Comparison of ENCODE assay signal across 15 cellular contexts in the genomic region with DNA sequence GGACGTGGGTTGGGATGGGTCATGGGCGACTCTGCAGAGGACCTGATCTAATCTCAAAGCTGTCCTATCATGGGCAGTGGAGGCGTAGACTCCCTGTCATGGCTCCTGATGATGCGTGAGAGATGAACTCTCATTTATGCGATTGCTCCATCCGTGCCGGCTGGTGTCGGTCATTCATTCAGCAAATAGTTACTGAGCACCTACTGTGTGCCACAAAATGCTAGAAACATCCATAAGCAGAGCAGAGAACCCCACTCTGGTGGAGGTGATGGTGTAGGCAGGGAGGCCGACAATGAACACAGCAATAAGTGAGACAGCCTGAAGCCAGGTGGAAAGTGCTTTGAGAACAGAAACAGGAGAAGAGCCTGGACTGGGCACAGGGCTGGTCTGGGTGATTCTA. TPM values are rescaled to one million over a fixed set of nuclear protein-coding genes. Genes with fewer than 3 reads are reported as not detected.
DNase-seq lines count a peak whose midpoint lies in the region; ATAC-seq and TF ChIP-seq lines count a peak whose summit lies in the region.
"Had no signal": no experiment of that assay in that cellular context is flagged by ENCODE, and none has a peak within 500 bp of the region (broad histone marks: within the 10 kb centered on the region; RNA-seq: fewer than 3 reads in every experiment).

No MANE protein-coding gene starts in this region.

- TF ChIP-seq CTCF in Caco-2 (IDR thresholded peaks at IDR 0.05; ENCODE audit: insufficient read depth in 1 of 2, low read depth in 1 of 2, low read length in 1 of 2, severe bottlenecking in 1 of 2, unreplicated experiment in 1 of 2), result no peak

- no peaks in the 10 kb centered on the region for H3K27me3 Mint-ChIP-seq in Caco-2 (ENCODE audit: insufficient read depth, unreplicated experiment)
- no peaks in the 10 kb centered on the region for H3K27me3 Mint-ChIP-seq in activated CD8-positive, alpha-beta T cell treated with anti-CD3 and anti-CD28 coated beads, Interleukin-2, amount 10 ng/mL, durations not matched to agents 7 days and 5 days (ENCODE audit: low read depth)
- no peaks in the 10 kb centered on the region for H3K27me3 Mint-ChIP-seq in naive thymus-derived CD8-positive, alpha-beta T cell

- H3K9me3 ChIP-seq in BLaER1 (no peaks in the 10 kb centered on the region), Caco-2 (no peaks in the 10 kb centered on the region)

- peak overlapping the region; percentile 7; the same call in 1 of the 2 replicates for H3K4me2 ChIP-seq in BLaER1

- no peak overlapping the region for H3K4me3 ChIP-seq in BLaER1
- H3K4me3 ChIP-seq in Caco-2 (ENCODE audit: low read depth, low read length), result no peak overlapping the region

- H3K4me1 ChIP-seq in BLaER1, result peaks cover 87% of the 10 kb centered on the region
- H3K4me1 ChIP-seq in Caco-2, result peaks cover 4% of the 10 kb centered on the region; the same call in 1 of the 2 replicates

- no peak overlapping the region for H3K27ac ChIP-seq in BLaER1

- BruUV-seq in Caco-2 (replicated peaks; lab: Mats Ljungman, UMichigan), result no TSS peak

- H3K36me3 Mint-ChIP-seq in Caco-2 (ENCODE audit: insufficient read depth, unreplicated experiment), result peaks cover 29% of the 10 kb centered on the region
- peaks cover 18% of the 10 kb centered on the region for H3K36me3 Mint-ChIP-seq in activated CD8-positive, alpha-beta T cell treated with anti-CD3 and anti-CD28 coated beads, Interleukin-2, amount 10 ng/mL, durations not matched to agents 7 days and 5 days (ENCODE audit: low read depth)
- peaks cover 0 to 6% (median 0%) of the 10 kb centered on the region in 3 donors for H3K36me3 Mint-ChIP-seq in naive thymus-derived CD8-positive, alpha-beta T cell

- intact Hi-C loops in Caco-2 (cut with micrococcal nuclease; ENCODE audit: unreplicated experiment), result no loop called here

- POLR2A ChIA-PET in Caco-2 (lab: Charles Lee), result no interaction called here
- POLR2A ChIA-PET in activated CD8-positive, alpha-beta T cell treated with anti-CD3 and anti-CD28 coated beads, Interleukin-2, amount 10 ng/mL, durations not matched to agents 7 days and 5 days (lab: Charles Lee), result interaction anchor here (1.1 kb wide), 1 partner anchor 8 kb away, joined by 5 read pairs; no protein-coding TSS in a partner anchor
- POLR2A ChIA-PET in naive thymus-derived CD8-positive, alpha-beta T cell (lab: Charles Lee), result interaction anchor here (0.6 to 1.4 kb wide), 3 partner anchors 15 to 56 kb away, joined by 3 read pairs; no protein-coding TSS in a partner anchor

- H3K27me3 ChIP-seq in BLaER1 (no peaks in the 10 kb centered on the region), Caco-2 (replicated peaks; ENCODE audit: control insufficient read depth, insufficient read depth, low read length) (no peaks in the 10 kb centered on the region)

- no peaks in the 10 kb centered on the region for H3K4me1 Mint-ChIP-seq in Caco-2 (ENCODE audit: low read depth, unreplicated experiment)
- H3K4me1 Mint-ChIP-seq in activated CD8-positive, alpha-beta T cell treated with anti-CD3 and anti-CD28 coated beads, Interleukin-2, amount 10 ng/mL, durations not matched to agents 7 days and 5 days (ENCODE audit: low read depth), result peaks cover 63% of the 10 kb centered on the region
- peaks cover 25 to 65% (median 61%) of the 10 kb centered on the region in 4 donors for H3K4me1 Mint-ChIP-seq in naive thymus-derived CD8-positive, alpha-beta T cell

- H3K27ac Mint-ChIP-seq in Caco-2 (ENCODE audit: unreplicated experiment), result peak overlapping the region; percentile 12
- H3K27ac Mint-ChIP-seq in activated CD8-positive, alpha-beta T cell treated with anti-CD3 and anti-CD28 coated beads, Interleukin-2, amount 10 ng/mL, durations not matched to agents 7 days and 5 days, result peak overlapping the region; percentile 7
- peak overlapping the region; percentile 70 to 96 (median 91) for H3K27ac Mint-ChIP-seq in naive thymus-derived CD8-positive, alpha-beta T cell
- H3K27ac Mint-ChIP-seq: nephron progenitor cell had no signal

- CTCF ChIA-PET in Caco-2 (lab: Charles Lee), result interaction anchor here (1.0 kb wide), 1 partner anchor 17 kb away, joined by 3 read pairs; no protein-coding TSS in a partner anchor
- CTCF ChIA-PET in activated CD8-positive, alpha-beta T cell treated with anti-CD3 and anti-CD28 coated beads, Interleukin-2, amount 10 ng/mL, durations not matched to agents 7 days and 5 days (lab: Charles Lee), result interaction anchor here (1.1 to 2.6 kb wide), 4 partner anchors 12 to 24 kb away, joined by 3 to 15 read pairs (median 9); no protein-coding TSS in a partner anchor

- H3K4me3 Mint-ChIP-seq in Caco-2 (ENCODE audit: unreplicated experiment), result no peak overlapping the region
- H3K4me3 Mint-ChIP-seq in activated CD8-positive, alpha-beta T cell treated with anti-CD3 and anti-CD28 coated beads, Interleukin-2, amount 10 ng/mL, durations not matched to agents 7 days and 5 days, result no peak overlapping the region
- H3K4me3 Mint-ChIP-seq in naive thymus-derived CD8-positive, alpha-beta T cell, result peak overlapping the region; percentile 2 to 87 (median 58)
- H3K4me3 Mint-ChIP-seq: nephron progenitor cell had no signal

- DNase-seq in Caco-2 (no peak), NCI-H2227 treated with DMSO at 0.1 percent for 48 hours (lab: John Stamatoyannopoulos, UW) (no peak)
- DNase-seq in activated CD8-positive, alpha-beta T cell treated with anti-CD3 and anti-CD28 coated beads, Interleukin-2, amount 10 ng/mL, durations not matched to agents 7 days and 5 days, result no peak
- no peak for DNase-seq in naive thymus-derived CD8-positive, alpha-beta T cell
- DNase-seq in activated CD4-positive, CD25-positive, alpha-beta regulatory T cell (lab: John Stamatoyannopoulos, UW), result no peak
- DNase-seq: amygdala; Calu3; erythroblast; foreskin melanocyte; NCI-H1694 treated with DMSO at 0.1 percent for 48 hours; NCI-H82; nephron progenitor cell; stimulated activated CD8-positive, alpha-beta memory T cell treated with anti-CD3 and anti-CD28 coated beads, Interleukin-4, amount 100 ng/mL, for 48 hours had no signal

- H3K9me3 Mint-ChIP-seq in Caco-2 (ENCODE audit: unreplicated experiment), result no peaks in the 10 kb centered on the region
- H3K9me3 Mint-ChIP-seq in activated CD8-positive, alpha-beta T cell treated with anti-CD3 and anti-CD28 coated beads, Interleukin-2, amount 10 ng/mL, durations not matched to agents 7 days and 5 days (ENCODE audit: insufficient read depth), result no peaks in the 10 kb centered on the region
- no peaks in the 10 kb centered on the region for H3K9me3 Mint-ChIP-seq in naive thymus-derived CD8-positive, alpha-beta T cell
- H3K9me3 Mint-ChIP-seq: nephron progenitor cell had no signal

- no peak overlapping the region for H3K9ac ChIP-seq in BLaER1

- H3K36me3 ChIP-seq in BLaER1 (peaks cover 29% of the 10 kb centered on the region), Caco-2 (ENCODE audit: control insufficient read depth, insufficient read depth, low read length) (no peaks in the 10 kb centered on the region)

- peaks cover 70% of the 10 kb centered on the region for H4K20me1 ChIP-seq in BLaER1

- ATAC-seq in activated CD8-positive, alpha-beta T cell treated with anti-CD3 and anti-CD28 coated beads, Interleukin-2, amount 10 ng/mL, durations not matched to agents 7 days and 5 days, result no peak
- no peak for ATAC-seq in naive thymus-derived CD8-positive, alpha-beta T cell
- ATAC-seq in HG02938 (IDR thresholded peaks at IDR 0.05; ENCODE audit: unreplicated experiment), result no peak

RNA-seq across cellular contexts. Expression of gene REXO1, which starts 1.7 kb away (rescaled TPM):
- 43.0 and 46.6 TPM in 2 replicates for total RNA-seq in Caco-2 (2022)
- 10 to 100 TPM; 47.9 to 52.9 TPM for total RNA-seq in activated CD8-positive, alpha-beta T cell treated with anti-CD3 and anti-CD28 coated beads, Interleukin-2, amount 10 ng/mL, durations not matched to agents 7 days and 5 days
- 10 to 100 TPM; 78.1 to 86.2 TPM for total RNA-seq in naive thymus-derived CD8-positive, alpha-beta T cell
- polyA plus RNA-seq in naive thymus-derived CD8-positive, alpha-beta T cell, result 1 to 10 TPM; 2.7 to 6.8 (median 3.1) TPM

RNA-seq across cellular contexts. Expression of gene KLF16, which starts 13.4 kb away (rescaled TPM):
- total RNA-seq in Caco-2 (2022), result 26.5 and 26.8 TPM in 2 replicates
- 10 to 100 TPM; 26.5 to 29.8 TPM for total RNA-seq in activated CD8-positive, alpha-beta T cell treated with anti-CD3 and anti-CD28 coated beads, Interleukin-2, amount 10 ng/mL, durations not matched to agents 7 days and 5 days
- 10 to 100 TPM; 18.5 to 19.9 TPM for total RNA-seq in naive thymus-derived CD8-positive, alpha-beta T cell
- under 1 TPM; 0.23 to 0.84 (median 0.36) TPM for polyA plus RNA-seq in naive thymus-derived CD8-positive, alpha-beta T cell

RNA-seq across cellular contexts. Expression of gene ABHD17A, which starts 35.3 kb away (rescaled TPM):
- 47.7 and 51.8 TPM in 2 replicates for total RNA-seq in Caco-2 (2022)
- total RNA-seq in activated CD8-positive, alpha-beta T cell treated with anti-CD3 and anti-CD28 coated beads, Interleukin-2, amount 10 ng/mL, durations not matched to agents 7 days and 5 days, result 100 to 1,000 TPM; 181 to 196 TPM
- total RNA-seq in naive thymus-derived CD8-positive, alpha-beta T cell, result 100 to 1,000 TPM; 106 to 109 TPM
- 100 to 1,000 TPM; 153 to 207 (median 155) TPM for polyA plus RNA-seq in naive thymus-derived CD8-positive, alpha-beta T cell

RNA-seq across cellular contexts. Expression of gene ATP8B3, which starts 37.9 kb away (rescaled TPM):
- 0.28 and 0.45 TPM in 2 replicates for total RNA-seq in Caco-2 (2022)
- 10 to 100 TPM; 20.2 to 27.8 TPM for total RNA-seq in activated CD8-positive, alpha-beta T cell treated with anti-CD3 and anti-CD28 coated beads, Interleukin-2, amount 10 ng/mL, durations not matched to agents 7 days and 5 days
- 1 to 10 TPM; 1.6 to 1.8 TPM for total RNA-seq in naive thymus-derived CD8-positive, alpha-beta T cell
- 1 to 10 TPM in 1 of 3 donors, under 1 TPM in 2; 0.52 to 1.3 (median 0.59) TPM for polyA plus RNA-seq in naive thymus-derived CD8-positive, alpha-beta T cell

RNA-seq across cellular contexts. Expression of gene ADAT3, which starts 55.2 kb away (rescaled TPM):
- total RNA-seq in Caco-2 (2022), result 12.6 and 14.0 TPM in 2 replicates
- total RNA-seq in activated CD8-positive, alpha-beta T cell treated with anti-CD3 and anti-CD28 coated beads, Interleukin-2, amount 10 ng/mL, durations not matched to agents 7 days and 5 days, result 10 to 100 TPM in 1 of 2 experiments, 1 to 10 TPM in 1; 9.9 to 11.0 TPM
- 1 to 10 TPM; 4.2 to 4.5 TPM for total RNA-seq in naive thymus-derived CD8-positive, alpha-beta T cell
- polyA plus RNA-seq in naive thymus-derived CD8-positive, alpha-beta T cell, result 1 to 10 TPM; 1.9 to 3.6 (median 3.6) TPM

Comparison
In these comparisons a context has a peak if more than half of its experiments do, and no peak if none do; other contexts are left out.
1. H3K27ac Mint-ChIP-seq: peak in every context shown above with its lines; median percentile 91 in naive thymus-derived CD8-positive, alpha-beta T cell; 12 in Caco-2; 7 in activated CD8-positive, alpha-beta T cell treated with anti-CD3 and anti-CD28 coated beads, Interleukin-2, amount 10 ng/mL, durations not matched to agents 7 days and 5 days.
2. H3K4me3 Mint-ChIP-seq: peak in naive thymus-derived CD8-positive, alpha-beta T cell (10 of 10); none in Caco-2 (single experiment) and activated CD8-positive, alpha-beta T cell treated with anti-CD3 and anti-CD28 coated beads, Interleukin-2, amount 10 ng/mL, durations not matched to agents 7 days and 5 days (single experiment).